Comparison of ENCODE assay signal across 1 cellular context in the genomic region with DNA sequence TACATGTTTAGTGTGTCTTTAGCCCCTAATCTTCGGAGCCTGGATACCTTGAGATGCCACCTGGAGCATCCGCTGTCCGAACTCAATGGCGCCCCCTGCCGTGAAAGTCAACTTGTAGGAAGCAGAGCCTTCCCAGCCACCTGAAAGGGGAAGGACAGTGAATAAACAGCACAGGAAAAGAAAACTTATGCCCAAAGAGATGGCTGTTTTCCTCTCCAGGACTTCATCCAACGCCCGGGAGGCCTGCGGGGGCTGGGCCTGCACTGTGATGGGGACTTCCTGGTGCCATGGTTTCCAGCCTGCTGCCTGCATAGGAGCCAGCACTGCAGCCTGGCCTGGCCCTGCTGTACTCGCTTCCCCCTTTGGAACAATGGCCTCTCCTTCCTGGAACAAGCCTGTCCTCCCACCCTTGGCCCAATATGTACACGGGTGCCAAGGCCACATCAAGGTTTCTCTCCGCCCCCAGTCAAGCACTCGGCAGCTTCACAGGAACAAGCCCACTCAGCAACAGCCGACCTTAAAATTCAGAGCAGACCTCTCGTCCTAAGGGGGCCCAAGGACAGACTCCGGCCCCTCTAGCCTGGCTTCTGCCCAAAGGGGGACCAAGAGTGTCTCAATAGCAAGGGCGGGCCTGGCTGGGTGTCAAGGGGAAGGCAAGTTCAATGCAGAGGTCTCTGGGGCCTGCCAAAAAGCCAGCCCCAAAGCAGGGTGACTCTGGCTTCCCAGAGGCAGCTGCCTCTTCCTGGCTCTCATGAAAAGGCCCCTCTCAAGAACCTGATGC.
TF ChIP-seq lines count a peak whose summit lies in the region.

No MANE protein-coding gene starts in this region.

TF ChIP-seq in HepG2, 621 proteins besides CTCF, POLR2A, EP300 and RAD21 (continued from another document and continues in another):
- TF ChIP-seq, protein P1, sequence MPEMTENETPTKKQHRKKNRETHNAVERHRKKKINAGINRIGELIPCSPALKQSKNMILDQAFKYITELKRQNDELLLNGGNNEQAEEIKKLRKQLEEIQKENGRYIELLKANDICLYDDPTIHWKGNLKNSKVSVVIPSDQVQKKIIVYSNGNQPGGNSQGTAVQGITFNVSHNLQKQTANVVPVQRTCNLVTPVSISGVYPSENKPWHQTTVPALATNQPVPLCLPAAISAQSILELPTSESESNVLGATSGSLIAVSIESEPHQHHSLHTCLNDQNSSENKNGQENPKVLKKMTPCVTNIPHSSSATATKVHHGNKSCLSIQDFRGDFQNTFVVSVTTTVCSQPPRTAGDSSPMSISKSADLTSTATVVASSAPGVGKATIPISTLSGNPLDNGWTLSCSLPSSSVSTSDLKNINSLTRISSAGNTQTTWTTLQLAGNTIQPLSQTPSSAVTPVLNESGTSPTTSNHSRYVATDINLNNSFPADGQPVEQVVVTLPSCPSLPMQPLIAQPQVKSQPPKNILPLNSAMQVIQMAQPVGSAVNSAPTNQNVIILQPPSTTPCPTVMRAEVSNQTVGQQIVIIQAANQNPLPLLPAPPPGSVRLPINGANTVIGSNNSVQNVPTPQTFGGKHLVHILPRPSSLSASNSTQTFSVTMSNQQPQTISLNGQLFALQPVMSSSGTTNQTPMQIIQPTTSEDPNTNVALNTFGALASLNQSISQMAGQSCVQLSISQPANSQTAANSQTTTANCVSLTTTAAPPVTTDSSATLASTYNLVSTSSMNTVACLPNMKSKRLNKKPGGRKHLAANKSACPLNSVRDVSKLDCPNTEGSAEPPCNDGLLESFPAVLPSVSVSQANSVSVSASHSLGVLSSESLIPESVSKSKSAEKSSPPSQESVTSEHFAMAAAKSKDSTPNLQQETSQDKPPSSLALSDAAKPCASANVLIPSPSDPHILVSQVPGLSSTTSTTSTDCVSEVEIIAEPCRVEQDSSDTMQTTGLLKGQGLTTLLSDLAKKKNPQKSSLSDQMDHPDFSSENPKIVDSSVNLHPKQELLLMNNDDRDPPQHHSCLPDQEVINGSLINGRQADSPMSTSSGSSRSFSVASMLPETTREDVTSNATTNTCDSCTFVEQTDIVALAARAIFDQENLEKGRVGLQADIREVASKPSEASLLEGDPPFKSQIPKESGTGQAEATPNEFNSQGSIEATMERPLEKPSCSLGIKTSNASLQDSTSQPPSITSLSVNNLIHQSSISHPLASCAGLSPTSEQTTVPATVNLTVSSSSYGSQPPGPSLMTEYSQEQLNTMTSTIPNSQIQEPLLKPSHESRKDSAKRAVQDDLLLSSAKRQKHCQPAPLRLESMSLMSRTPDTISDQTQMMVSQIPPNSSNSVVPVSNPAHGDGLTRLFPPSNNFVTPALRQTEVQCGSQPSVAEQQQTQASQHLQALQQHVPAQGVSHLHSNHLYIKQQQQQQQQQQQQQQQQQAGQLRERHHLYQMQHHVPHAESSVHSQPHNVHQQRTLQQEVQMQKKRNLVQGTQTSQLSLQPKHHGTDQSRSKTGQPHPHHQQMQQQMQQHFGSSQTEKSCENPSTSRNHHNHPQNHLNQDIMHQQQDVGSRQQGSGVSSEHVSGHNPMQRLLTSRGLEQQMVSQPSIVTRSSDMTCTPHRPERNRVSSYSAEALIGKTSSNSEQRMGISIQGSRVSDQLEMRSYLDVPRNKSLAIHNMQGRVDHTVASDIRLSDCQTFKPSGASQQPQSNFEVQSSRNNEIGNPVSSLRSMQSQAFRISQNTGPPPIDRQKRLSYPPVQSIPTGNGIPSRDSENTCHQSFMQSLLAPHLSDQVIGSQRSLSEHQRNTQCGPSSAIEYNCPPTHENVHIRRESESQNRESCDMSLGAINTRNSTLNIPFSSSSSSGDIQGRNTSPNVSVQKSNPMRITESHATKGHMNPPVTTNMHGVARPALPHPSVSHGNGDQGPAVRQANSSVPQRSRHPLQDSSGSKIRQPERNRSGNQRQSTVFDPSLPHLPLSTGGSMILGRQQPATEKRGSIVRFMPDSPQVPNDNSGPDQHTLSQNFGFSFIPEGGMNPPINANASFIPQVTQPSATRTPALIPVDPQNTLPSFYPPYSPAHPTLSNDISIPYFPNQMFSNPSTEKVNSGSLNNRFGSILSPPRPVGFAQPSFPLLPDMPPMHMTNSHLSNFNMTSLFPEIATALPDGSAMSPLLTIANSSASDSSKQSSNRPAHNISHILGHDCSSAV (CRISPR knock-in tag; IDR thresholded peaks at IDR 0.05; ENCODE audit: borderline replicate concordance), result no peak
- TF ChIP-seq, protein P2, sequence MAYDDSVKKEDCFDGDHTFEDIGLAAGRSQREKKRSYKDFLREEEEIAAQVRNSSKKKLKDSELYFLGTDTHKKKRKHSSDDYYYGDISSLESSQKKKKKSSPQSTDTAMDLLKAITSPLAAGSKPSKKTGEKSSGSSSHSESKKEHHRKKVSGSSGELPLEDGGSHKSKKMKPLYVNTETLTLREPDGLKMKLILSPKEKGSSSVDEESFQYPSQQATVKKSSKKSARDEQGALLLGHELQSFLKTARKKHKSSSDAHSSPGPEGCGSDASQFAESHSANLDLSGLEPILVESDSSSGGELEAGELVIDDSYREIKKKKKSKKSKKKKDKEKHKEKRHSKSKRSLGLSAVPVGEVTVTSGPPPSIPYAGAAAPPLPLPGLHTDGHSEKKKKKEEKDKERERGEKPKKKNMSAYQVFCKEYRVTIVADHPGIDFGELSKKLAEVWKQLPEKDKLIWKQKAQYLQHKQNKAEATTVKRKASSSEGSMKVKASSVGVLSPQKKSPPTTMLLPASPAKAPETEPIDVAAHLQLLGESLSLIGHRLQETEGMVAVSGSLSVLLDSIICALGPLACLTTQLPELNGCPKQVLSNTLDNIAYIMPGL (CRISPR knock-in tag; IDR thresholded peaks at IDR 0.05; ENCODE audit: borderline replicate concordance in 1 of 2, low read depth in 1 of 2), result peak; percentile 43 to 69; a peak in 3 of 4 replicates
- TF ChIP-seq, protein P3, sequence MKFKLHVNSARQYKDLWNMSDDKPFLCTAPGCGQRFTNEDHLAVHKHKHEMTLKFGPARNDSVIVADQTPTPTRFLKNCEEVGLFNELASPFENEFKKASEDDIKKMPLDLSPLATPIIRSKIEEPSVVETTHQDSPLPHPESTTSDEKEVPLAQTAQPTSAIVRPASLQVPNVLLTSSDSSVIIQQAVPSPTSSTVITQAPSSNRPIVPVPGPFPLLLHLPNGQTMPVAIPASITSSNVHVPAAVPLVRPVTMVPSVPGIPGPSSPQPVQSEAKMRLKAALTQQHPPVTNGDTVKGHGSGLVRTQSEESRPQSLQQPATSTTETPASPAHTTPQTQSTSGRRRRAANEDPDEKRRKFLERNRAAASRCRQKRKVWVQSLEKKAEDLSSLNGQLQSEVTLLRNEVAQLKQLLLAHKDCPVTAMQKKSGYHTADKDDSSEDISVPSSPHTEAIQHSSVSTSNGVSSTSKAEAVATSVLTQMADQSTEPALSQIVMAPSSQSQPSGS (CRISPR knock-in tag; IDR thresholded peaks at IDR 0.05), result 0 out of 2 replicates have a peak, but pooled peaks have one; percentile 20
- no peak for TF ChIP-seq NONO (IDR thresholded peaks at IDR 0.05)
- peak; percentile 76; the same call in 1 of the 2 replicates for TF ChIP-seq NONO (CRISPR knock-in tag; conservative IDR thresholded peaks at IDR 0.05)
- peak; percentile 57; the same call in 1 of the 2 replicates for TF ChIP-seq ETV5 (CRISPR knock-in tag; IDR thresholded peaks at IDR 0.05; ENCODE audit: borderline replicate concordance)
- no peak for TF ChIP-seq FLYWCH1 (CRISPR knock-in tag; IDR thresholded peaks at IDR 0.05)
- TF ChIP-seq ZKSCAN5 (CRISPR knock-in tag; IDR thresholded peaks at IDR 0.05), result peak; percentile 13; the same call in 1 of the 2 replicates
- 0 out of 2 replicates have a peak, but pooled peaks have one; percentile 4 for TF ChIP-seq ZNF614 (CRISPR knock-in tag; IDR thresholded peaks at IDR 0.05; ENCODE audit: borderline replicate concordance)
- TF ChIP-seq, protein P4, sequence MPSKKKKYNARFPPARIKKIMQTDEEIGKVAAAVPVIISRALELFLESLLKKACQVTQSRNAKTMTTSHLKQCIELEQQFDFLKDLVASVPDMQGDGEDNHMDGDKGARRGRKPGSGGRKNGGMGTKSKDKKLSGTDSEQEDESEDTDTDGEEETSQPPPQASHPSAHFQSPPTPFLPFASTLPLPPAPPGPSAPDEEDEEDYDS (CRISPR knock-in tag; IDR thresholded peaks at IDR 0.05), result no peak
- 0 out of 2 replicates have a peak, but pooled peaks have one; percentile 75 for TF ChIP-seq ZNF775 (CRISPR knock-in tag; IDR thresholded peaks at IDR 0.05; ENCODE audit: borderline replicate concordance)
- TF ChIP-seq ZNF607 (CRISPR knock-in tag; IDR thresholded peaks at IDR 0.05; ENCODE audit: borderline replicate concordance), result peak; percentile 64; the same call in 1 of the 2 replicates
- 0 out of 2 replicates have a peak, but pooled peaks have one; percentile 32 for TF ChIP-seq GFI1 (CRISPR knock-in tag; IDR thresholded peaks at IDR 0.05; ENCODE audit: borderline replicate concordance)
- TF ChIP-seq, protein P5, sequence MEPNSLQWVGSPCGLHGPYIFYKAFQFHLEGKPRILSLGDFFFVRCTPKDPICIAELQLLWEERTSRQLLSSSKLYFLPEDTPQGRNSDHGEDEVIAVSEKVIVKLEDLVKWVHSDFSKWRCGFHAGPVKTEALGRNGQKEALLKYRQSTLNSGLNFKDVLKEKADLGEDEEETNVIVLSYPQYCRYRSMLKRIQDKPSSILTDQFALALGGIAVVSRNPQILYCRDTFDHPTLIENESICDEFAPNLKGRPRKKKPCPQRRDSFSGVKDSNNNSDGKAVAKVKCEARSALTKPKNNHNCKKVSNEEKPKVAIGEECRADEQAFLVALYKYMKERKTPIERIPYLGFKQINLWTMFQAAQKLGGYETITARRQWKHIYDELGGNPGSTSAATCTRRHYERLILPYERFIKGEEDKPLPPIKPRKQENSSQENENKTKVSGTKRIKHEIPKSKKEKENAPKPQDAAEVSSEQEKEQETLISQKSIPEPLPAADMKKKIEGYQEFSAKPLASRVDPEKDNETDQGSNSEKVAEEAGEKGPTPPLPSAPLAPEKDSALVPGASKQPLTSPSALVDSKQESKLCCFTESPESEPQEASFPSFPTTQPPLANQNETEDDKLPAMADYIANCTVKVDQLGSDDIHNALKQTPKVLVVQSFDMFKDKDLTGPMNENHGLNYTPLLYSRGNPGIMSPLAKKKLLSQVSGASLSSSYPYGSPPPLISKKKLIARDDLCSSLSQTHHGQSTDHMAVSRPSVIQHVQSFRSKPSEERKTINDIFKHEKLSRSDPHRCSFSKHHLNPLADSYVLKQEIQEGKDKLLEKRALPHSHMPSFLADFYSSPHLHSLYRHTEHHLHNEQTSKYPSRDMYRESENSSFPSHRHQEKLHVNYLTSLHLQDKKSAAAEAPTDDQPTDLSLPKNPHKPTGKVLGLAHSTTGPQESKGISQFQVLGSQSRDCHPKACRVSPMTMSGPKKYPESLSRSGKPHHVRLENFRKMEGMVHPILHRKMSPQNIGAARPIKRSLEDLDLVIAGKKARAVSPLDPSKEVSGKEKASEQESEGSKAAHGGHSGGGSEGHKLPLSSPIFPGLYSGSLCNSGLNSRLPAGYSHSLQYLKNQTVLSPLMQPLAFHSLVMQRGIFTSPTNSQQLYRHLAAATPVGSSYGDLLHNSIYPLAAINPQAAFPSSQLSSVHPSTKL (CRISPR knock-in tag; IDR thresholded peaks at IDR 0.05), result peak; percentile 63; the same call in 1 of the 2 replicates
- peak; percentile 45; the same call in 1 of the 2 replicates for TF ChIP-seq TOPORS (CRISPR knock-in tag; IDR thresholded peaks at IDR 0.05)
- TF ChIP-seq GTF3A (CRISPR knock-in tag; conservative IDR thresholded peaks at IDR 0.05), result no peak
- TF ChIP-seq XRCC5 (optimal IDR thresholded peaks at IDR 0.05; ENCODE audit: low read length), result peak; percentile 95
- peak; percentile 18; the same call in 1 of the 2 replicates for TF ChIP-seq HOXA5 (CRISPR knock-in tag; IDR thresholded peaks at IDR 0.05)
- TF ChIP-seq ZNF709 (CRISPR knock-in tag; IDR thresholded peaks at IDR 0.05), result 0 out of 2 replicates have a peak, but pooled peaks have one; percentile 1
- TF ChIP-seq TMF1 (CRISPR knock-in tag; IDR thresholded peaks at IDR 0.05; ENCODE audit: low read depth), result peak; percentile 44; the same call in 1 of the 2 replicates
- TF ChIP-seq NCOA2 (CRISPR knock-in tag; IDR thresholded peaks at IDR 0.05), result peak; percentile 84; the same call in 1 of the 2 replicates
- TF ChIP-seq ZNF572 (CRISPR knock-in tag; IDR thresholded peaks at IDR 0.05), result 0 out of 2 replicates have a peak, but pooled peaks have one; percentile 17
- TF ChIP-seq, protein P6, sequence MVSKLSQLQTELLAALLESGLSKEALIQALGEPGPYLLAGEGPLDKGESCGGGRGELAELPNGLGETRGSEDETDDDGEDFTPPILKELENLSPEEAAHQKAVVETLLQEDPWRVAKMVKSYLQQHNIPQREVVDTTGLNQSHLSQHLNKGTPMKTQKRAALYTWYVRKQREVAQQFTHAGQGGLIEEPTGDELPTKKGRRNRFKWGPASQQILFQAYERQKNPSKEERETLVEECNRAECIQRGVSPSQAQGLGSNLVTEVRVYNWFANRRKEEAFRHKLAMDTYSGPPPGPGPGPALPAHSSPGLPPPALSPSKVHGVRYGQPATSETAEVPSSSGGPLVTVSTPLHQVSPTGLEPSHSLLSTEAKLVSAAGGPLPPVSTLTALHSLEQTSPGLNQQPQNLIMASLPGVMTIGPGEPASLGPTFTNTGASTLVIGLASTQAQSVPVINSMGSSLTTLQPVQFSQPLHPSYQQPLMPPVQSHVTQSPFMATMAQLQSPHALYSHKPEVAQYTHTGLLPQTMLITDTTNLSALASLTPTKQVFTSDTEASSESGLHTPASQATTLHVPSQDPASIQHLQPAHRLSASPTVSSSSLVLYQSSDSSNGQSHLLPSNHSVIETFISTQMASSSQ (IDR thresholded peaks at IDR 0.05; ENCODE audit: low read depth), result no peak
- TF ChIP-seq, protein P6 (CRISPR knock-in tag; IDR thresholded peaks at IDR 0.05; ENCODE audit: borderline replicate concordance), result peak; percentile 78; the same call in 1 of the 2 replicates
- TF ChIP-seq MAZ (IDR thresholded peaks at IDR 0.05; ENCODE audit: borderline replicate concordance, low read depth, low read length), result peak; percentile 10; the same call in 1 of the 2 replicates
- TF ChIP-seq MAZ (CRISPR knock-in tag; IDR thresholded peaks at IDR 0.05; ENCODE audit: low read depth), result no peak
- no peak for TF ChIP-seq ZNF790 (CRISPR knock-in tag; IDR thresholded peaks at IDR 0.05; ENCODE audit: borderline replicate concordance)
- 0 out of 2 replicates have a peak, but pooled peaks have one; percentile 30 for TF ChIP-seq MAFG (CRISPR knock-in tag; IDR thresholded peaks at IDR 0.05)
- TF ChIP-seq GABPB1 (CRISPR knock-in tag; IDR thresholded peaks at IDR 0.05), result 0 out of 2 replicates have a peak, but pooled peaks have one; percentile 29
- no peak for TF ChIP-seq SOX6 (IDR thresholded peaks at IDR 0.05)
- TF ChIP-seq SOX6 (CRISPR knock-in tag; IDR thresholded peaks at IDR 0.05), result peak; percentile 77
- TF ChIP-seq TARDBP (CRISPR knock-in tag; IDR thresholded peaks at IDR 0.05), result peak; percentile 77; the same call in 1 of the 2 replicates
- TF ChIP-seq ZNF768 (CRISPR knock-in tag; IDR thresholded peaks at IDR 0.05), result peak; percentile 47; the same call in 1 of the 2 replicates
